In the genomic region with DNA sequence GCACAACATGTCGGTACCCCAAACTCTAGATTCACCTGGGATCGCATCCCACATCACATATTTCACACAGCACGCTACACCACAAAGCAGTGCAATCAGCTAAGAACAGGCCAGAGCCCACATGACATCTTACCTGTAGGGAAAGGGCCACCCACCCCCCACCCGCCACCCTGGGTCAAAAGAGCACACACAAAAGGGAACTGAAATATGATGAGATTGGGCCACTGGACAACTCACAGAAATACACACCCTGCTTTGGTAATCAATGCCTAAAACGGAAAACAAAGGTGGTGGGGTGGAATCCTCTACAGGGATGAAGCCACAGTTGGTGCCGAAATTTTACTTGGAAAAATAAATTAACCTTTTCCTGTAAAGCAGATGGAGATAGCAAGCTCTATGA, we compare ENCODE assay signal across 25 cellular contexts. TPM values are rescaled to one million over a fixed set of nuclear protein-coding genes. Genes with fewer than 3 reads are reported as not detected.
"Had no signal": no experiment of that assay in that cellular context is flagged by ENCODE, and none has a peak within 500 bp of the region (broad histone marks: within the 10 kb centered on the region; RNA-seq: fewer than 3 reads in every experiment).

No MANE protein-coding gene starts in this region.

- FAIRE-seq: endothelial cell of umbilical vein, kidney, pancreas, small intestine had no signal

- DNase-seq: dermis blood vessel endothelial cell; endodermal cell; erythroblast; foreskin keratinocyte; immature natural killer cell; kidney; left cardiac atrium; left ventricle myocardium inferior; lower lobe of right lung; occipital lobe; pancreas; right cardiac atrium; small intestine; stimulated activated CD4-positive, alpha-beta T cell treated with anti-CD3 and anti-CD28 coated beads, Interleukin-12 subunit alpha, Interleukin-12 subunit beta, amount 100 ng/mL, for 4 hours; stimulated activated naive CD4-positive, alpha-beta T cell; stomach; substantia nigra; transverse colon had no signal

- H3K9me3 Mint-ChIP-seq: natural killer cell treated with Interleukin-12 subunit alpha and Interleukin-12 subunit beta and Interleukin-15 and Interleukin-18, amount 100 ng/mL, for 72 hours had no signal

- H3K36me3 ChIP-seq: left ventricle myocardium inferior, lower lobe of right lung, neural progenitor cell, pancreas, stomach, thoracic aorta, transverse colon had no signal

- ATAC-seq: foreskin keratinocyte; left cardiac atrium; lower lobe of right lung; natural killer cell treated with Interleukin-12 subunit alpha and Interleukin-12 subunit beta and Interleukin-15 and Interleukin-18, amount 100 ng/mL, for 72 hours; pancreas; right cardiac atrium had no signal

- H3K4me3 Mint-ChIP-seq: endodermal cell; immature natural killer cell; memory B cell; mesothelial cell of epicardium; natural killer cell treated with Interleukin-12 subunit alpha and Interleukin-12 subunit beta and Interleukin-15 and Interleukin-18, amount 100 ng/mL, for 72 hours; neural progenitor cell had no signal

- H3K4me3 ChIP-seq: left ventricle myocardium inferior, lower lobe of right lung, neural progenitor cell, pancreas, stomach, thoracic aorta, transverse colon had no signal

- H3K4me1 Mint-ChIP-seq: mesothelial cell of epicardium had no signal

- H3K9me3 ChIP-seq: lower lobe of right lung, pancreas, stomach, thoracic aorta, transverse colon had no signal

- H3K9ac ChIP-seq: neural progenitor cell had no signal

- H3K27ac ChIP-seq: foreskin keratinocyte, left ventricle myocardium inferior, lower lobe of right lung, neural progenitor cell, pancreas, stomach, thoracic aorta, transverse colon had no signal

- H3K27me3 ChIP-seq: neural progenitor cell, pancreas, stomach, transverse colon had no signal

- H3K4me2 ChIP-seq: neural progenitor cell had no signal

- H2AFZ ChIP-seq: neural progenitor cell had no signal

- H3K27ac Mint-ChIP-seq: endodermal cell; immature natural killer cell; memory B cell; mesothelial cell of epicardium; natural killer cell treated with Interleukin-12 subunit alpha and Interleukin-12 subunit beta and Interleukin-15 and Interleukin-18, amount 100 ng/mL, for 72 hours; neural progenitor cell; progenitor cell of endocrine pancreas had no signal

- H3K36me3 Mint-ChIP-seq: natural killer cell treated with Interleukin-12 subunit alpha and Interleukin-12 subunit beta and Interleukin-15 and Interleukin-18, amount 100 ng/mL, for 72 hours; neural progenitor cell had no signal

- H3K4me1 ChIP-seq: foreskin keratinocyte, pancreas, transverse colon had no signal

RNA-seq across cellular contexts. Expression of a gene that starts 13.1 kb away (rescaled TPM):
- polyA plus RNA-seq: endothelial cell of umbilical vein had no signal
